ENCODE assay signal across 18 cellular contexts in genomic region chr7:37027104-37027503, GRCh38.
"Had no signal": no experiment of that assay in that cellular context is flagged by ENCODE, and none has a peak within 500 bp of the region (broad histone marks: within the 10 kb centered on the region; RNA-seq: fewer than 3 reads in every experiment).

No MANE protein-coding gene starts in this region.

- H3K9me3 Mint-ChIP-seq: nephron had no signal

- DNase-seq: activated CD4-positive, CD25-positive, alpha-beta regulatory T cell treated with anti-CD3 and anti-CD28 coated beads, Interleukin-2, amount 50 U/mL, for 72 hours; activated CD8-positive, alpha-beta memory T cell treated with anti-CD3 and anti-CD28 coated beads, Interleukin-2, amount 50 U/mL, for 4 hours; activated T-cell treated with anti-CD3 and anti-CD28 coated beads, Interleukin-2, amount 50 U/mL, for 48 hours; adrenal gland; cerebellar nuclear complex; cortex of kidney; gastrocnemius medialis; head of caudate nucleus; kidney; retina; stimulated activated CD4-positive, alpha-beta T cell treated with anti-CD3 and anti-CD28 coated beads, Interleukin-12 subunit alpha, Interleukin-12 subunit beta, amount 100 ng/mL, for 4 hours; stimulated activated CD4-positive, alpha-beta T cell treated with anti-CD3 and anti-CD28 coated beads, Interleukin-1b, Interleukin-23, amount 100 ng/mL, for 48 hours; stimulated activated naive CD4-positive, alpha-beta T cell treated with Interleukin-2 at 50 U/mL for 16 hours; T-helper 2 cell; trophoblast cell had no signal

- H3K36me3 Mint-ChIP-seq: mesothelial cell of epicardium had no signal

- ATAC-seq: gastrocnemius medialis, left lobe of liver had no signal

- H3K27ac Mint-ChIP-seq: mesothelial cell of epicardium, nephron had no signal

- H3K4me3 Mint-ChIP-seq: mesothelial cell of epicardium, nephron had no signal
